1 cellular context compared by ENCODE assay signal in the genomic region with DNA sequence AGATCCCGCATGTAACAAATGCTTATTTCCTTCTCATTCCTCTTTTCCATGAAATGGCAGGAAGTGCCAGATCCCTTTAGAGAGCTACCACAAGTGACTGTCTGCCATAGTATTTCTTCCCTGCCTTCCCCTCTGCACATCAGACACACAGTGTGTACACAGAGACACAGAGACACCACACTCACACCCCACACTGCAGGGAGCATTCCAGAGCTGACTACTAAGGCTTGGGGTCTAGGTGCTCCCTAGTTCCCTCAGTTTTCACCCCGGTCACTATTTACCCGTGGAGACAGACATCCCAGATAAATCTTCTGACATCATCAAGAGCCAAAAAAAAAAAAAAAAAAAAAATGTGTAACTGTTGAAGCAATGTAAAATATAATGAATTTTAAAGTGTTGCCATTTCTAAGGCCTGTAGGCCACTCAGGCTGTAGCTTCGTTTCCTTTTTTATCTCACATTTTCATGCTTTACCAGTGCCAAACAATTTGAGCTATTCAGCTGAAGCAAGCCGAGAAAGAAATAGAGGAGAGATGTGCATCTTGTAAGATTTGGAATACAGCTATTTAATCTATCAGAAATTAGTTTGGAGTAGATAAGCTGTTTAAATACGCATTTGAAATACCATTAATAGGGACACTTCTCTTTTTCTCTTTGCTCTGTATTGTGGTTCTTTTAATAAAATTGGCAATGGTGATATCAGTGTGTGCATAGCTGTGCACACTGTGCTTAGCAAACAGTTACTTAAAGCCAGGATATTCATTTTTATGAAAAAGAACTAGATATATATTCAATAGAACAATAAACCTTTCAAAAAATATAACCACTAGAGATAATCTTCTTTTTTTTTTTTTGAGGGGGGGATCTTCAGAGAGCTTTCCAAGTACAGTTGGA.
TF ChIP-seq lines count a peak whose summit lies in the region.

No MANE protein-coding gene starts in this region.

TF ChIP-seq in WTC11, 78 proteins besides CTCF, POLR2A, EP300 and RAD21 (continued from another document):
- TF ChIP-seq, protein P1, sequence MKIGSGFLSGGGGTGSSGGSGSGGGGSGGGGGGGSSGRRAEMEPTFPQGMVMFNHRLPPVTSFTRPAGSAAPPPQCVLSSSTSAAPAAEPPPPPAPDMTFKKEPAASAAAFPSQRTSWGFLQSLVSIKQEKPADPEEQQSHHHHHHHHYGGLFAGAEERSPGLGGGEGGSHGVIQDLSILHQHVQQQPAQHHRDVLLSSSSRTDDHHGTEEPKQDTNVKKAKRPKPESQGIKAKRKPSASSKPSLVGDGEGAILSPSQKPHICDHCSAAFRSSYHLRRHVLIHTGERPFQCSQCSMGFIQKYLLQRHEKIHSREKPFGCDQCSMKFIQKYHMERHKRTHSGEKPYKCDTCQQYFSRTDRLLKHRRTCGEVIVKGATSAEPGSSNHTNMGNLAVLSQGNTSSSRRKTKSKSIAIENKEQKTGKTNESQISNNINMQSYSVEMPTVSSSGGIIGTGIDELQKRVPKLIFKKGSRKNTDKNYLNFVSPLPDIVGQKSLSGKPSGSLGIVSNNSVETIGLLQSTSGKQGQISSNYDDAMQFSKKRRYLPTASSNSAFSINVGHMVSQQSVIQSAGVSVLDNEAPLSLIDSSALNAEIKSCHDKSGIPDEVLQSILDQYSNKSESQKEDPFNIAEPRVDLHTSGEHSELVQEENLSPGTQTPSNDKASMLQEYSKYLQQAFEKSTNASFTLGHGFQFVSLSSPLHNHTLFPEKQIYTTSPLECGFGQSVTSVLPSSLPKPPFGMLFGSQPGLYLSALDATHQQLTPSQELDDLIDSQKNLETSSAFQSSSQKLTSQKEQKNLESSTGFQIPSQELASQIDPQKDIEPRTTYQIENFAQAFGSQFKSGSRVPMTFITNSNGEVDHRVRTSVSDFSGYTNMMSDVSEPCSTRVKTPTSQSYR (CRISPR knock-in tag; IDR thresholded peaks at IDR 0.05): no peak
- no peak for TF ChIP-seq TP53 (CRISPR knock-in tag; IDR thresholded peaks at IDR 0.05)
- TF ChIP-seq MYBL2 (CRISPR knock-in tag; IDR thresholded peaks at IDR 0.05): no peak
- no peak for TF ChIP-seq CREB1 (CRISPR knock-in tag; IDR thresholded peaks at IDR 0.05)
- TF ChIP-seq ETV6 (CRISPR knock-in tag; IDR thresholded peaks at IDR 0.05): no peak
- TF ChIP-seq, protein P2, sequence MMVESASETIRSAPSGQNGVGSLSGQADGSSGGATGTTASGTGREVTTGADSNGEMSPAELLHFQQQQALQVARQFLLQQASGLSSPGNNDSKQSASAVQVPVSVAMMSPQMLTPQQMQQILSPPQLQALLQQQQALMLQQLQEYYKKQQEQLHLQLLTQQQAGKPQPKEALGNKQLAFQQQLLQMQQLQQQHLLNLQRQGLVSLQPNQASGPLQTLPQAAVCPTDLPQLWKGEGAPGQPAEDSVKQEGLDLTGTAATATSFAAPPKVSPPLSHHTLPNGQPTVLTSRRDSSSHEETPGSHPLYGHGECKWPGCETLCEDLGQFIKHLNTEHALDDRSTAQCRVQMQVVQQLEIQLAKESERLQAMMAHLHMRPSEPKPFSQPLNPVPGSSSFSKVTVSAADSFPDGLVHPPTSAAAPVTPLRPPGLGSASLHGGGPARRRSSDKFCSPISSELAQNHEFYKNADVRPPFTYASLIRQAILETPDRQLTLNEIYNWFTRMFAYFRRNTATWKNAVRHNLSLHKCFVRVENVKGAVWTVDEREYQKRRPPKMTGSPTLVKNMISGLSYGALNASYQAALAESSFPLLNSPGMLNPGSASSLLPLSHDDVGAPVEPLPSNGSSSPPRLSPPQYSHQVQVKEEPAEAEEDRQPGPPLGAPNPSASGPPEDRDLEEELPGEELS (CRISPR knock-in tag; IDR thresholded peaks at IDR 0.05): no peak
